ENCODE assay signal across 8 cellular contexts in the genomic region with DNA sequence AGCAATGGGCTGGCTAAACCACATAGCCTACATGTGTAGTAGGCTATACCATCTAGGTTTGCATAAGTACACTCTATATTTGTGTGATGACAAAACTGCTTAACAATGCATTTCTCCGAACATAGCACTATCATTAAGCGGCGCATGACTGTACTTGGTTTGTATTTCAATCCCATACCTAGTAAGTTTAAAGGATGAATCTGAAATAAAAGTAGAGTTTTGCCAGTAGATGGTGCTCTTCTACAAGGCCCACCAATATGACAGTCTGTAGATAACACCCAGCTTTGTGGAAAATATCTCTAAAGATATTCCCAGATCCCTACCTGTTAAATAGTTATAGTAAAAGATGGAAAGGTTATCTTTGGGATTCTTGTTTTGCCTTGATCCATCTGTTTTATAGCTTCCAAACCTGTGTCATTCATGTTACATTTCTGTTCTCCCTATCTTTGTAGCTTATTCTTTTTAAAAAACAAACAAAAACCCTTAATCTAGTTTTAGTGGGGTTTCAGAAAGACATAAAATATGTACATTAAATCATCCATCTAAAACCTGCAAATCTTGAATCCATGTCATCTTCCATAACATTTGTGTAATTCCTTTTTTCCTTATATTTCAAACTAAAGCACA. TPM values are rescaled to one million over a fixed set of nuclear protein-coding genes. Genes with fewer than 3 reads are reported as not detected.
A peak's percentile ranks its signal among the peaks of the same experiment; 100 is the strongest.
DNase-seq lines count a peak whose midpoint lies in the region; ATAC-seq and TF ChIP-seq lines count a peak whose summit lies in the region.

No MANE protein-coding gene starts in this region.

- H3K9me3 ChIP-seq in Karpas-422 (ENCODE audit: low read length) (no peaks in the 10 kb centered on the region), esophagus muscularis mucosa (no peaks in the 10 kb centered on the region)

- peaks cover 36% of the 10 kb centered on the region for H3K79me2 ChIP-seq in Karpas-422 (ENCODE audit: low read length)

- H2AFZ ChIP-seq in Karpas-422 (ENCODE audit: low read length), result no peak overlapping the region

- no peak overlapping the region for H3K9ac ChIP-seq in Karpas-422 (ENCODE audit: low read length)

- DNase-seq in NCI-H2171 treated with DMSO at 0.1 percent for 48 hours (lab: John Stamatoyannopoulos, UW), result peak; percentile 44
- DNase-seq in NCI-H2171 (lab: John Stamatoyannopoulos, UW), result no peak
- peak; percentile 76 for DNase-seq in Karpas-422
- peak; percentile 20 to 40 for DNase-seq in SHP77 (lab: John Stamatoyannopoulos, UW)
- no peak for DNase-seq in esophagus muscularis mucosa (ENCODE audit: extremely low spot score)
- no peak for DNase-seq in osteocyte (ENCODE audit: extremely low spot score, unreplicated experiment)
- no peak for DNase-seq in lower leg skin (ENCODE audit: low spot score in 2 of 2)

- TF ChIP-seq POLR2A in esophagus muscularis mucosa (IDR thresholded peaks at IDR 0.05; ENCODE audit: low read depth) (no peak), lower leg skin (IDR thresholded peaks at IDR 0.05) (no peak)

- no peaks in the 10 kb centered on the region for H3K9me3 Mint-ChIP-seq in osteocyte (ENCODE audit: unreplicated experiment)

- H3K27ac ChIP-seq in Karpas-422 (ENCODE audit: low read length) (no peak overlapping the region), esophagus muscularis mucosa (replicated peaks in 1 of 4) (no peak overlapping the region)

- no peak for TF ChIP-seq EP300 in esophagus muscularis mucosa (IDR thresholded peaks at IDR 0.05)

- H3K36me3 ChIP-seq in Karpas-422 (ENCODE audit: insufficient read depth, low read length) (peaks cover 44% of the 10 kb centered on the region), esophagus muscularis mucosa (peaks cover 8 to 79% (median 37%) of the 10 kb centered on the region in 4 donors)

- TF ChIP-seq CTCF in esophagus muscularis mucosa (IDR thresholded peaks at IDR 0.05) (peak; percentile 24 to 60 (median 54)), osteocyte (IDR thresholded peaks at IDR 0.05) (peak; percentile 75), lower leg skin (IDR thresholded peaks at IDR 0.05) (no peak)

- no peak overlapping the region for H3K27ac Mint-ChIP-seq in osteocyte (ENCODE audit: unreplicated experiment)

- H3K4me3 ChIP-seq in Karpas-422 (ENCODE audit: low read length) (no peak overlapping the region), esophagus muscularis mucosa (no peak overlapping the region), lower leg skin (ENCODE audit: low read depth, poor library complexity, severe bottlenecking) (no peak overlapping the region)

- 77% methylated on average over 3 of the region's 3 CpGs for WGBS in esophagus muscularis mucosa
- 59 to 60% methylated on average over 3 of the region's 3 CpGs for WGBS in lower leg skin, 2 donors

- no peak overlapping the region for H3K4me3 Mint-ChIP-seq in osteocyte (ENCODE audit: unreplicated experiment)

- H3K4me1 ChIP-seq in Karpas-422 (ENCODE audit: low read length), result peaks cover 28% of the 10 kb centered on the region
- peaks cover 0 to 12% (median 2%) of the 10 kb centered on the region in 4 donors for H3K4me1 ChIP-seq in esophagus muscularis mucosa

- ATAC-seq in GM21723 (IDR thresholded peaks at IDR 0.05; ENCODE audit: unreplicated experiment), result peak; percentile 46

- H3K4me2 ChIP-seq in Karpas-422 (ENCODE audit: low read depth, low read length, poor library complexity, severe bottlenecking), result no peak overlapping the region

- peaks cover 3% of the 10 kb centered on the region for H3K4me1 Mint-ChIP-seq in osteocyte (ENCODE audit: unreplicated experiment)

- H3K27me3 ChIP-seq in Karpas-422 (ENCODE audit: low read length), result no peaks in the 10 kb centered on the region
- no peaks in the 10 kb centered on the region for H3K27me3 ChIP-seq in esophagus muscularis mucosa

- no peaks in the 10 kb centered on the region for H3K9me2 ChIP-seq in Karpas-422 (replicated peaks; ENCODE audit: insufficient read depth, low read length)

- H3K36me3 Mint-ChIP-seq in osteocyte (ENCODE audit: unreplicated experiment), result peaks cover 21% of the 10 kb centered on the region

- H4K20me1 ChIP-seq in Karpas-422 (ENCODE audit: insufficient read depth, low read depth, low read length), result no peaks in the 10 kb centered on the region

- H3K27me3 Mint-ChIP-seq in osteocyte (ENCODE audit: unreplicated experiment), result no peaks in the 10 kb centered on the region

- intact Hi-C loops in esophagus muscularis mucosa (cut with DNase I) (loop anchor here (10.0 kb wide), 1 partner anchor 174 kb away; no protein-coding TSS in a partner anchor), lower leg skin (cut with DNase I; ENCODE audit: low total_unique reads) (no loop called here)

RNA-seq across cellular contexts. Expression of a gene that starts 20.7 kb away (rescaled TPM):
- 9.3 and 18.4 TPM in 2 replicates for total RNA-seq in Karpas-422 (2014; rRNA removed; shearing (Covaris generic); ENCODE audit: low replicate concordance)
- 10 to 100 TPM in 3 of 4 donors, 1 to 10 TPM in 1; 9.8 to 12.5 (median 10.4) TPM for total RNA-seq in esophagus muscularis mucosa
- total RNA-seq in osteocyte, result 12.6 and 13.8 TPM in 2 replicates
- total RNA-seq in lower leg skin, result 10 to 100 TPM in 1 of 4 donors, 1 to 10 TPM in 3; 6.7 to 10.5 (median 7.8) TPM

RNA-seq across cellular contexts. Expression of a gene that starts 33.9 kb away (rescaled TPM):
- 32.5 and 53.4 TPM in 2 replicates for total RNA-seq in Karpas-422 (2014; rRNA removed; shearing (Covaris generic); ENCODE audit: low replicate concordance)
- total RNA-seq in esophagus muscularis mucosa (under 1 TPM in 3 of 4 donors, not detected in 1; 0.13 to 0.75 (median 0.17) TPM), osteocyte (8.5 and 8.9 TPM in 2 replicates), lower leg skin (1 to 10 TPM; 2.8 to 7.0 (median 4.2) TPM)

Comparison
In these comparisons a context has a peak if more than half of its experiments do, and no peak if none do; other contexts are left out.
1. DNase-seq: peak in NCI-H2171 treated with DMSO at 0.1 percent for 48 hours (single experiment), Karpas-422 (single experiment) and SHP77 (2 of 2); none in NCI-H2171 (single experiment), esophagus muscularis mucosa (single experiment), osteocyte (single experiment) and lower leg skin (0 of 2).
2. CTCF ChIP-seq: peak in esophagus muscularis mucosa (3 of 3) and osteocyte (single experiment); none in lower leg skin (0 of 3).